Comparison of ENCODE assay signal across 1 cellular context in the genomic region with DNA sequence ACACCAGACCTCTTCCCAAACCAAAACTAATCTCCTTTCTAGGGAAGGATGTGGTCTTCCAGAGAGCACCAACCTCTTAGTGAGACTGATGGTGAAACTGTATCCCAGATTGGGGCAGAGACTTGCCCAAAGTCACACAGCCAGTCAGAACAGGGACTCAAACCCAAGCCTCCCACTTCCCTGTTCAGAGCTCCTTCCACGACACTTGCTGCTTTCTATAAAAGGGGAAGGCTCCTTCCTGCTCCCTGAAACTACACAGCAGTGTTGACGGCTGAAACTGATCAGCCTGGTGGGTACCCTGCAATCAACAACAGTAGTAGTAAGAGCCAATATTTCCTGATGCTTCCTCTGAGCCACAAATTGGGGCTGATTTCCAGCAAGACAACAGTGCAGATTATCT.
TF ChIP-seq lines count a peak whose summit lies in the region.

No MANE protein-coding gene starts in this region.

TF ChIP-seq in GM23338, 12 proteins besides CTCF, POLR2A, EP300 and RAD21 (continued from another document):
- TF ChIP-seq, protein P1, sequence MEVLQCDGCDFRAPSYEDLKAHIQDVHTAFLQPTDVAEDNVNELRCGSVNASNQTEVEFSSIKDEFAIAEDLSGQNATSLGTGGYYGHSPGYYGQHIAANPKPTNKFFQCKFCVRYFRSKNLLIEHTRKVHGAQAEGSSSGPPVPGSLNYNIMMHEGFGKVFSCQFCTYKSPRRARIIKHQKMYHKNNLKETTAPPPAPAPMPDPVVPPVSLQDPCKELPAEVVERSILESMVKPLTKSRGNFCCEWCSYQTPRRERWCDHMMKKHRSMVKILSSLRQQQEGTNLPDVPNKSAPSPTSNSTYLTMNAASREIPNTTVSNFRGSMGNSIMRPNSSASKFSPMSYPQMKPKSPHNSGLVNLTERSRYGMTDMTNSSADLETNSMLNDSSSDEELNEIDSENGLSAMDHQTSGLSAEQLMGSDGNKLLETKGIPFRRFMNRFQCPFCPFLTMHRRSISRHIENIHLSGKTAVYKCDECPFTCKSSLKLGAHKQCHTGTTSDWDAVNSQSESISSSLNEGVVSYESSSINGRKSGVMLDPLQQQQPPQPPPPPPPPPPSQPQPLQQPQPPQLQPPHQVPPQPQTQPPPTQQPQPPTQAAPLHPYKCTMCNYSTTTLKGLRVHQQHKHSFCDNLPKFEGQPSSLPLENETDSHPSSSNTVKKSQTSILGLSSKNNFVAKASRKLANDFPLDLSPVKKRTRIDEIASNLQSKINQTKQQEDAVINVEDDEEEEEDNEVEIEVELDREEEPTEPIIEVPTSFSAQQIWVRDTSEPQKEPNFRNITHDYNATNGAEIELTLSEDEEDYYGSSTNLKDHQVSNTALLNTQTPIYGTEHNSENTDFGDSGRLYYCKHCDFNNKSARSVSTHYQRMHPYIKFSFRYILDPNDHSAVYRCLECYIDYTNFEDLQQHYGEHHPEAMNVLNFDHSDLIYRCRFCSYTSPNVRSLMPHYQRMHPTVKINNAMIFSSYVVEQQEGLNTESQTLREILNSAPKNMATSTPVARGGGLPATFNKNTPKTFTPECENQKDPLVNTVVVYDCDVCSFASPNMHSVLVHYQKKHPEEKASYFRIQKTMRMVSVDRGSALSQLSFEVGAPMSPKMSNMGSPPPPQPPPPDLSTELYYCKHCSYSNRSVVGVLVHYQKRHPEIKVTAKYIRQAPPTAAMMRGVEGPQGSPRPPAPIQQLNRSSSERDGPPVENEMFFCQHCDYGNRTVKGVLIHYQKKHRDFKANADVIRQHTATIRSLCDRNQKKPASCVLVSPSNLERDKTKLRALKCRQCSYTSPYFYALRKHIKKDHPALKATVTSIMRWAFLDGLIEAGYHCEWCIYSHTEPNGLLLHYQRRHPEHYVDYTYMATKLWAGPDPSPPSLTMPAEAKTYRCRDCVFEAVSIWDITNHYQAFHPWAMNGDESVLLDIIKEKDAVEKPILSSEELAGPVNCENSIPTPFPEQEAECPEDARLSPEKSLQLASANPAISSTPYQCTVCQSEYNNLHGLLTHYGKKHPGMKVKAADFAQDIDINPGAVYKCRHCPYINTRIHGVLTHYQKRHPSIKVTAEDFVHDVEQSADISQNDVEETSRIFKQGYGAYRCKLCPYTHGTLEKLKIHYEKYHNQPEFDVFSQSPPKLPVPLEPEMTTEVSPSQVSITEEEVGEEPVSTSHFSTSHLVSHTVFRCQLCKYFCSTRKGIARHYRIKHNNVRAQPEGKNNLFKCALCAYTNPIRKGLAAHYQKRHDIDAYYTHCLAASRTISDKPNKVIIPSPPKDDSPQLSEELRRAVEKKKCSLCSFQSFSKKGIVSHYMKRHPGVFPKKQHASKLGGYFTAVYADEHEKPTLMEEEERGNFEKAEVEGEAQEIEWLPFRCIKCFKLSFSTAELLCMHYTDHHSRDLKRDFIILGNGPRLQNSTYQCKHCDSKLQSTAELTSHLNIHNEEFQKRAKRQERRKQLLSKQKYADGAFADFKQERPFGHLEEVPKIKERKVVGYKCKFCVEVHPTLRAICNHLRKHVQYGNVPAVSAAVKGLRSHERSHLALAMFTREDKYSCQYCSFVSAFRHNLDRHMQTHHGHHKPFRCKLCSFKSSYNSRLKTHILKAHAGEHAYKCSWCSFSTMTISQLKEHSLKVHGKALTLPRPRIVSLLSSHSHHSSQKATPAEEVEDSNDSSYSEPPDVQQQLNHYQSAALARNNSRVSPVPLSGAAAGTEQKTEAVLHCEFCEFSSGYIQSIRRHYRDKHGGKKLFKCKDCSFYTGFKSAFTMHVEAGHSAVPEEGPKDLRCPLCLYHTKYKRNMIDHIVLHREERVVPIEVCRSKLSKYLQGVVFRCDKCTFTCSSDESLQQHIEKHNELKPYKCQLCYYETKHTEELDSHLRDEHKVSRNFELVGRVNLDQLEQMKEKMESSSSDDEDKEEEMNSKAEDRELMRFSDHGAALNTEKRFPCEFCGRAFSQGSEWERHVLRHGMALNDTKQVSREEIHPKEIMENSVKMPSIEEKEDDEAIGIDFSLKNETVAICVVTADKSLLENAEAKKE (CRISPR knock-in tag; IDR thresholded peaks at IDR 0.05), result no peak
- no peak for TF ChIP-seq POLR2AphosphoS5 (IDR thresholded peaks at IDR 0.05; ENCODE audit: low read depth)
- no peak for TF ChIP-seq EZH2 (IDR thresholded peaks at IDR 0.05; ENCODE audit: low read depth, unreplicated experiment)
- no peak for TF ChIP-seq NANOG (IDR thresholded peaks at IDR 0.05; ENCODE audit: borderline replicate concordance)
- TF ChIP-seq STAT1 (IDR thresholded peaks at IDR 0.05; ENCODE audit: unreplicated experiment), result no peak
- no peak for TF ChIP-seq ZNF114 (CRISPR knock-in tag; IDR thresholded peaks at IDR 0.05)
- TF ChIP-seq ZNF331 (CRISPR knock-in tag; IDR thresholded peaks at IDR 0.05; ENCODE audit: low read depth), result no peak
- TF ChIP-seq, protein P2, sequence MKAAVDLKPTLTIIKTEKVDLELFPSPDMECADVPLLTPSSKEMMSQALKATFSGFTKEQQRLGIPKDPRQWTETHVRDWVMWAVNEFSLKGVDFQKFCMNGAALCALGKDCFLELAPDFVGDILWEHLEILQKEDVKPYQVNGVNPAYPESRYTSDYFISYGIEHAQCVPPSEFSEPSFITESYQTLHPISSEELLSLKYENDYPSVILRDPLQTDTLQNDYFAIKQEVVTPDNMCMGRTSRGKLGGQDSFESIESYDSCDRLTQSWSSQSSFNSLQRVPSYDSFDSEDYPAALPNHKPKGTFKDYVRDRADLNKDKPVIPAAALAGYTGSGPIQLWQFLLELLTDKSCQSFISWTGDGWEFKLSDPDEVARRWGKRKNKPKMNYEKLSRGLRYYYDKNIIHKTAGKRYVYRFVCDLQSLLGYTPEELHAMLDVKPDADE (IDR thresholded peaks at IDR 0.05), result no peak
- TF ChIP-seq, protein P3, sequence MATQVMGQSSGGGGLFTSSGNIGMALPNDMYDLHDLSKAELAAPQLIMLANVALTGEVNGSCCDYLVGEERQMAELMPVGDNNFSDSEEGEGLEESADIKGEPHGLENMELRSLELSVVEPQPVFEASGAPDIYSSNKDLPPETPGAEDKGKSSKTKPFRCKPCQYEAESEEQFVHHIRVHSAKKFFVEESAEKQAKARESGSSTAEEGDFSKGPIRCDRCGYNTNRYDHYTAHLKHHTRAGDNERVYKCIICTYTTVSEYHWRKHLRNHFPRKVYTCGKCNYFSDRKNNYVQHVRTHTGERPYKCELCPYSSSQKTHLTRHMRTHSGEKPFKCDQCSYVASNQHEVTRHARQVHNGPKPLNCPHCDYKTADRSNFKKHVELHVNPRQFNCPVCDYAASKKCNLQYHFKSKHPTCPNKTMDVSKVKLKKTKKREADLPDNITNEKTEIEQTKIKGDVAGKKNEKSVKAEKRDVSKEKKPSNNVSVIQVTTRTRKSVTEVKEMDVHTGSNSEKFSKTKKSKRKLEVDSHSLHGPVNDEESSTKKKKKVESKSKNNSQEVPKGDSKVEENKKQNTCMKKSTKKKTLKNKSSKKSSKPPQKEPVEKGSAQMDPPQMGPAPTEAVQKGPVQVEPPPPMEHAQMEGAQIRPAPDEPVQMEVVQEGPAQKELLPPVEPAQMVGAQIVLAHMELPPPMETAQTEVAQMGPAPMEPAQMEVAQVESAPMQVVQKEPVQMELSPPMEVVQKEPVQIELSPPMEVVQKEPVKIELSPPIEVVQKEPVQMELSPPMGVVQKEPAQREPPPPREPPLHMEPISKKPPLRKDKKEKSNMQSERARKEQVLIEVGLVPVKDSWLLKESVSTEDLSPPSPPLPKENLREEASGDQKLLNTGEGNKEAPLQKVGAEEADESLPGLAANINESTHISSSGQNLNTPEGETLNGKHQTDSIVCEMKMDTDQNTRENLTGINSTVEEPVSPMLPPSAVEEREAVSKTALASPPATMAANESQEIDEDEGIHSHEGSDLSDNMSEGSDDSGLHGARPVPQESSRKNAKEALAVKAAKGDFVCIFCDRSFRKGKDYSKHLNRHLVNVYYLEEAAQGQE (IDR thresholded peaks at IDR 0.05; ENCODE audit: unreplicated experiment), result no peak
TF ChIP-seq in GM23338: peak in this region for 0.
